ENCODE assay signal across 14 cellular contexts in genomic region chr22:29520851-29521250, GRCh38. TPM values are rescaled to one million over a fixed set of nuclear protein-coding genes. Genes with fewer than 3 reads are reported as not detected.
DNase-seq lines count a peak whose midpoint lies in the region; ATAC-seq, FAIRE-seq and TF ChIP-seq lines count a peak whose summit lies in the region.
"Had no signal": no experiment of that assay in that cellular context is flagged by ENCODE, and none has a peak within 500 bp of the region (broad histone marks: within the 10 kb centered on the region; RNA-seq: fewer than 3 reads in every experiment).

No MANE protein-coding gene starts in this region.

- H3K4me1 ChIP-seq in HepG2 (ENCODE audit: insufficient read depth, low read length) (no peaks in the 10 kb centered on the region), left lung (no peaks in the 10 kb centered on the region), kidney (ENCODE audit: control insufficient read depth in 1 of 2, insufficient read depth in 1 of 2, low read depth in 1 of 2, low read length in 2 of 2) (no peaks in the 10 kb centered on the region)
- H3K4me1 ChIP-seq: ascending aorta, psoas muscle had no signal

- no peak overlapping the region for H3K4me3 ChIP-seq in AG09309 (ENCODE audit: control insufficient read depth, low read depth, low read length)
- H3K4me3 ChIP-seq in HepG2 (replicated peaks in 1 of 3; ENCODE audit: insufficient read depth in 1 of 3, low read depth in 2 of 3, low read length in 3 of 3) = no peak overlapping the region
- no peak overlapping the region for H3K4me3 ChIP-seq in left lung
- H3K4me3 ChIP-seq in kidney (ENCODE audit: low read length in 2 of 2) = no peak overlapping the region
- H3K4me3 ChIP-seq: ascending aorta, psoas muscle had no signal

- WGBS in HepG2 (ENCODE audit: low lambda C conversion rate) = 97% methylated on average over 4 of the region's 4 CpGs

- peaks cover 36 to 81% of the 10 kb centered on the region in 2 experiments for H3K36me3 ChIP-seq in HepG2 (replicated peaks in 1 of 2; ENCODE audit: control insufficient read depth in 1 of 2, insufficient read depth in 2 of 2, low read length in 2 of 2)
- H3K36me3 ChIP-seq in left lung = peaks cover 0 to 100% of the 10 kb centered on the region in 2 donors
- H3K36me3 ChIP-seq in kidney (ENCODE audit: control insufficient read depth in 1 of 2, insufficient read depth in 2 of 2, low read length in 2 of 2) = peaks cover 58 to 65% of the 10 kb centered on the region in 2 donors

- CTCF ChIA-PET in HepG2 (lab: Yijun Ruan, JAX; ENCODE audit: low intra/inter-chr PET ratio, low total read pairs) = no interaction called here

- H3K9ac ChIP-seq in HepG2 (ENCODE audit: insufficient read depth, low read depth, low read length) (no peak overlapping the region), kidney (ENCODE audit: low read length in 2 of 2) (no peak overlapping the region)

- H3K79me2 ChIP-seq in HepG2 (ENCODE audit: insufficient read depth, low read length) = no peaks in the 10 kb centered on the region

- in situ Hi-C loops in HepG2 (cut with HindIII; ENCODE audit: extremely low pct_ligation_motif_present, low pct_unique_long_range_greater_than_20kb) = no loop called here

- intact Hi-C loops in HepG2 (cut with micrococcal nuclease; ENCODE audit: unreplicated experiment) (no loop called here), left lung (cut with DNase I) (no loop called here), kidney (cut with DNase I) (no loop called here)

- no peak overlapping the region for H2AFZ ChIP-seq in HepG2 (ENCODE audit: low read length)

- DNase-seq in AG09309 (ENCODE audit: low read depth) (peak; percentile 55), HT1080 (ENCODE audit: low read depth) (peak; percentile 83), astrocyte of the hippocampus (ENCODE audit: low read depth, low spot score) (peak; percentile 76), HepG2 (ENCODE audit: low spot score) (no peak), C1 segment of cervical spinal cord (lab: John Stamatoyannopoulos, UW) (no peak), left lung (no peak), kidney (no peak)
- DNase-seq: psoas muscle; stimulated activated CD4-positive, alpha-beta T cell treated with anti-CD3 and anti-CD28 coated beads, Interleukin-4, amount 100 ng/mL, for 1 hour; stimulated activated naive CD4-positive, alpha-beta T cell treated with Interleukin-2 at 50 U/mL for 16 hours had no signal

- BruUV-seq in HepG2 (replicated peaks; lab: Mats Ljungman, UMichigan) = no TSS peak

- TF ChIP-seq EP300 in HepG2 (IDR thresholded peaks at IDR 0.05; ENCODE audit: low read depth in 2 of 2, low read length in 2 of 2) (no peak), HepG2 (CRISPR knock-in tag; IDR thresholded peaks at IDR 0.05; ENCODE audit: borderline replicate concordance) (no peak)

- no peak for TF ChIP-seq CTCF in AG09309 (IDR thresholded peaks at IDR 0.05; ENCODE audit: control insufficient read depth, insufficient read depth, low read depth, low read length, missing control alignments)
- TF ChIP-seq CTCF in HepG2 (CRISPR knock-in tag; IDR thresholded peaks at IDR 0.05) = no peak
- no peak for TF ChIP-seq CTCF in left lung (IDR thresholded peaks at IDR 0.05)
- TF ChIP-seq CTCF in kidney (IDR thresholded peaks at IDR 0.05; ENCODE audit: borderline replicate concordance, extremely low read depth, insufficient read depth) = no peak

- H3K27ac ChIP-seq in HepG2 (ENCODE audit: extremely low read length, insufficient read depth, low read length) (no peak overlapping the region), left lung (no peak overlapping the region), kidney (ENCODE audit: low read depth in 2 of 2, low read length in 2 of 2) (no peak overlapping the region)
- H3K27ac ChIP-seq: ascending aorta, psoas muscle had no signal

- no peak for TF ChIP-seq POLR2A in HepG2 (IDR thresholded peaks at IDR 0.05; ENCODE audit: insufficient read depth in 1 of 2, low read depth in 2 of 2, low read length in 2 of 2)

- no peaks in the 10 kb centered on the region for H3K9me3 ChIP-seq in HepG2 (ENCODE audit: low read length)
- H3K9me3 ChIP-seq in left lung = no peaks in the 10 kb centered on the region
- no peaks in the 10 kb centered on the region for H3K9me3 ChIP-seq in kidney (ENCODE audit: control insufficient read depth in 1 of 2, low read length in 2 of 2)
- H3K9me3 ChIP-seq: ascending aorta, psoas muscle had no signal

- ATAC-seq in HepG2 = no peak
- no peak for ATAC-seq in left lung
- no peak for ATAC-seq in HG03095 (IDR thresholded peaks at IDR 0.05; ENCODE audit: unreplicated experiment)
- ATAC-seq: psoas muscle had no signal

- TF ChIP-seq RAD21 in HepG2 (CRISPR knock-in tag; IDR thresholded peaks at IDR 0.05) = no peak

- no peaks in the 10 kb centered on the region for H3K27me3 ChIP-seq in HepG2 (ENCODE audit: control insufficient read depth in 1 of 2, insufficient read depth in 2 of 2, low read length in 2 of 2)
- H3K27me3 ChIP-seq in left lung = no peaks in the 10 kb centered on the region
- H3K27me3 ChIP-seq: ascending aorta had no signal

- FAIRE-seq in HepG2 (lab: Jason Lieb, UNC) = no peak
- FAIRE-seq in kidney (lab: Jason Lieb, UNC) = no peak
- FAIRE-seq: endometrium had no signal

- H3K4me2 ChIP-seq in HepG2 (ENCODE audit: low read depth, low read length) = no peak overlapping the region

- no peaks in the 10 kb centered on the region for H4K20me1 ChIP-seq in HepG2 (ENCODE audit: insufficient read depth, low read length)

- POLR2A ChIA-PET in HepG2 (lab: Yijun Ruan, JAX) = no interaction called here

TF ChIP-seq in HepG2, 621 proteins besides CTCF, POLR2A, EP300 and RAD21 (continues in another document):
- TF ChIP-seq NFE2L2 (IDR thresholded peaks at IDR 0.05; ENCODE audit: low read length) = peak; percentile 33; the same call in 1 of the 2 replicates
- TF ChIP-seq MTA3 (CRISPR knock-in tag; IDR thresholded peaks at IDR 0.05) = no peak

RNA-seq across cellular contexts. Expression of gene THOC5, which starts 32.7 kb away (rescaled TPM):
- total RNA-seq in HT1080 (2014; rRNA removed; shearing (Covaris generic)) = 97.2 and 105 TPM in 2 replicates
- 61.8 and 65.3 TPM in 2 replicates for polyA plus RNA-seq in HT1080 (2015; cell fraction: cytosol; rRNA removed)
- polyA plus RNA-seq in HT1080 (2015; cell fraction: nucleus; rRNA removed) = 106 and 109 TPM in 2 replicates
- total RNA-seq in HepG2 (2016; rRNA removed; fragmentation: Illumina TruSeq; extraction: Trizol) = 46.7 and 53.5 TPM in 2 replicates
- 20.7 and 27.6 TPM in 2 replicates for total RNA-seq in HepG2 (2016; cell fraction: cytosol; rRNA removed; fragmentation: Illumina TruSeq; extraction: Trizol; ENCODE audit: low read depth)
- total RNA-seq in HepG2 (2016; cell fraction: insoluble cytoplasmic fraction; rRNA removed; fragmentation: Illumina TruSeq; extraction: Trizol) = 47.6 and 56.5 TPM in 2 replicates
- total RNA-seq in HepG2 (2016; cell fraction: membrane; rRNA removed; fragmentation: Illumina TruSeq; extraction: Trizol) = 39.5 and 44.9 TPM in 2 replicates
- 32.6 and 43.7 TPM in 2 replicates for total RNA-seq in HepG2 (2016; cell fraction: nucleus; rRNA removed; fragmentation: Illumina TruSeq; extraction: Trizol)
- polyA plus RNA-seq in HepG2 (2011; rRNA removed) = 45.8 and 65.2 TPM in 2 replicates
- polyA plus RNA-seq in HepG2 (2011; cell fraction: cytosol; rRNA removed) = 27.9 and 31.5 TPM in 2 replicates
- polyA plus RNA-seq in HepG2 (2011; cell fraction: nucleus; rRNA removed) = 145 and 182 TPM in 2 replicates
- 37.0 and 37.3 TPM in 2 replicates for polyA plus RNA-seq in HepG2 (2012)
- 25.9 and 30.6 TPM in 2 replicates for polyA plus RNA-seq in HepG2 (2016; cell fraction: cytosol; fragmentation: Illumina TruSeq; extraction: Trizol; ENCODE audit: low read depth)
- polyA plus RNA-seq in HepG2 (2016; cell fraction: insoluble cytoplasmic fraction; fragmentation: Illumina TruSeq; extraction: Trizol; ENCODE audit: low read depth) = 44.1 and 46.1 TPM in 2 replicates
- polyA plus RNA-seq in HepG2 (2016; cell fraction: membrane; fragmentation: Illumina TruSeq; extraction: Trizol; ENCODE audit: low read depth) = 35.3 and 37.4 TPM in 2 replicates
- polyA plus RNA-seq in HepG2 (2016; cell fraction: nucleus; fragmentation: Illumina TruSeq; extraction: Trizol; ENCODE audit: insufficient read depth, low read depth) = 54.0 and 55.1 TPM in 2 replicates
- polyA minus RNA-seq in HepG2 (2011; rRNA and poly(A)+ RNA removed; ENCODE audit: low replicate concordance) = 57.0 and 70.3 TPM in 2 replicates
- 25.5 and 29.4 TPM in 2 replicates for polyA minus RNA-seq in HepG2 (2011; cell fraction: cytosol; rRNA and poly(A)+ RNA removed)
- 38.9 and 51.6 TPM in 2 replicates for polyA minus RNA-seq in HepG2 (2011; cell fraction: nucleus; rRNA and poly(A)+ RNA removed)
- total RNA-seq in left lung = 10 to 100 TPM; 38.4 to 41.3 TPM
- total RNA-seq in kidney = 37.9 TPM
- polyA plus RNA-seq in kidney (ENCODE audit: insufficient read depth, low read depth, low replicate concordance) = 23.1 TPM

RNA-seq across cellular contexts. Expression of gene NEFH, which starts 40.8 kb away (rescaled TPM):
- not detected in 2 replicates for total RNA-seq in HT1080 (2014; rRNA removed; shearing (Covaris generic))
- polyA plus RNA-seq in HT1080 (2015; cell fraction: cytosol; rRNA removed) = not detected in 2 replicates
- polyA plus RNA-seq in HT1080 (2015; cell fraction: nucleus; rRNA removed) = not detected in 2 replicates
- not detected in 2 replicates for total RNA-seq in HepG2 (2016; rRNA removed; fragmentation: Illumina TruSeq; extraction: Trizol)
- not detected in 2 replicates for total RNA-seq in HepG2 (2016; cell fraction: cytosol; rRNA removed; fragmentation: Illumina TruSeq; extraction: Trizol; ENCODE audit: low read depth)
- not detected in 2 replicates for total RNA-seq in HepG2 (2016; cell fraction: insoluble cytoplasmic fraction; rRNA removed; fragmentation: Illumina TruSeq; extraction: Trizol)
- not detected in 2 replicates for total RNA-seq in HepG2 (2016; cell fraction: membrane; rRNA removed; fragmentation: Illumina TruSeq; extraction: Trizol)
- total RNA-seq in HepG2 (2016; cell fraction: nucleus; rRNA removed; fragmentation: Illumina TruSeq; extraction: Trizol) = not detected in 2 replicates
- not detected in 2 replicates for polyA plus RNA-seq in HepG2 (2011; rRNA removed)
- not detected in 2 replicates for polyA plus RNA-seq in HepG2 (2011; cell fraction: cytosol; rRNA removed)
- not detected in 2 replicates for polyA plus RNA-seq in HepG2 (2011; cell fraction: nucleus; rRNA removed)
- not detected in 2 replicates for polyA plus RNA-seq in HepG2 (2012)
- polyA plus RNA-seq in HepG2 (2016; cell fraction: cytosol; fragmentation: Illumina TruSeq; extraction: Trizol; ENCODE audit: low read depth) = not detected in 2 replicates
- polyA plus RNA-seq in HepG2 (2016; cell fraction: insoluble cytoplasmic fraction; fragmentation: Illumina TruSeq; extraction: Trizol; ENCODE audit: low read depth) = not detected in 2 replicates
- not detected in 2 replicates for polyA plus RNA-seq in HepG2 (2016; cell fraction: membrane; fragmentation: Illumina TruSeq; extraction: Trizol; ENCODE audit: low read depth)
- not detected in 2 replicates for polyA plus RNA-seq in HepG2 (2016; cell fraction: nucleus; fragmentation: Illumina TruSeq; extraction: Trizol; ENCODE audit: insufficient read depth, low read depth)
- polyA minus RNA-seq in HepG2 (2011; rRNA and poly(A)+ RNA removed; ENCODE audit: low replicate concordance) = 0.12 TPM in 1 of 2 replicates, not detected in the other
- polyA minus RNA-seq in HepG2 (2011; cell fraction: cytosol; rRNA and poly(A)+ RNA removed) = not detected in 2 replicates
- polyA minus RNA-seq in HepG2 (2011; cell fraction: nucleus; rRNA and poly(A)+ RNA removed) = not detected in 2 replicates
- total RNA-seq in left lung = under 1 TPM; 0.55 to 0.58 TPM
- 0.60 TPM for total RNA-seq in kidney
- 1.7 TPM for polyA plus RNA-seq in kidney (ENCODE audit: insufficient read depth, low read depth, low replicate concordance)
- total RNA-seq: MCF 10A had no signal

Comparison
In these comparisons a context has a peak if more than half of its experiments do, and no peak if none do; other contexts are left out.
1. DNase-seq: peak in AG09309 (single experiment), HT1080 (single experiment) and astrocyte of the hippocampus (single experiment); none in HepG2 (single experiment), C1 segment of cervical spinal cord (0 of 14), left lung (0 of 2) and kidney (single experiment).